ENCODE assay signal across 8 cellular contexts in the genomic region with DNA sequence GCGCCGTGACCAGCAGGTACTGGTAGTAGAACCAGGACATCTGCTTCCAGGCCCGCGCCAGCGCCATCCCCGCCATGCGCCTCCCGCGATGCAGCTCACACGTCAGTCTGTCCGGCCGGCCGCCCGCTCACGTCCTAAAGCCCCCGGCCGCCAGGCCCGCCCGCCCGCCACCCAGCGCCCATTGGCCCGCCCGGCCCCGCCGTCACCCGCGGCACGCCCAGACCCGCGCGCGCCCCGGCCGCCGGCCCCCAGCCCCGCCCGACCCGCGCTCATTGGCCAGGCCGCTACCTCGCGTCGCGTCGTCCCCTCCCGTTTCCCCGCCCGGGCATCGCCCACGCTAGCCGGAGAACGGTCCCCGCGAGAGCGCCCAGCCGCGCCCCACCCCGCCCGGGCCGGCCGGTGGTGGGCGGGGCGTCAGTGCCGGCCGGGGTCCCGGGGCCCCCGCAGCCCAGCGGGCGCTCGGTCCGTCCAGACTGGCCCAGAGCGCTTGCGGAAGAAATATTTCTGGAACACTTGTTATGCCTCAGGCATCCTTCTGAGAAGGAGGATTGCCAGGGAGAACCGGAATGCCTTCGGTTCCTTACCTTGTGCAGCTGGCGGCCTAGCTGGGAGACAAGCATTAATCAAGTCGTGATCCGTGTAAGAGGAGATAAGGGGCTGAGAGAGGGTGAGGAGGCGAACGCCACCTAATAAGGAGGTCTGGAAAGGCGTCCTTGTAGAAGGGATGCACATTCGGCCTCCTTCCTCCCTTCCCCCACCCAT. TPM values are rescaled to one million over a fixed set of nuclear protein-coding genes. Genes with fewer than 3 reads are reported as not detected.
DNase-seq lines count a peak whose midpoint lies in the region; ATAC-seq, FAIRE-seq and TF ChIP-seq lines count a peak whose summit lies in the region.

A gene with protein sequence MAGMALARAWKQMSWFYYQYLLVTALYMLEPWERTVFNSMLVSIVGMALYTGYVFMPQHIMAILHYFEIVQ (minus strand): TSS at position 109 of the 762 bp plus-strand sequence. CDS start 33 bp downstream, at position 76.

- peak within 1 kb of the TSS; percentile 39 for H3K27ac Mint-ChIP-seq in T-helper 17 cell

- peak within 1 kb of the TSS; percentile 94 for H3K27ac ChIP-seq in left ventricle myocardium inferior (replicated peaks)

- peak; percentile 55 for DNase-seq in NCI-H1694 (lab: John Stamatoyannopoulos, UW)
- peak; percentile 73 to 86 (median 83) for DNase-seq in T-helper 17 cell
- DNase-seq in amygdala (lab: John Stamatoyannopoulos, UW): peak; percentile 25 to 98 (median 89)
- peak; percentile 94 for DNase-seq in left ventricle myocardium inferior
- peak; percentile 63 for DNase-seq in pulmonary artery endothelial cell (ENCODE audit: low read depth, low spot score)
- DNase-seq in urothelium cell line (ENCODE audit: low spot score): peak; percentile 97

- H3K27me3 Mint-ChIP-seq in T-helper 17 cell: no peaks in the 10 kb centered on the region

- TF ChIP-seq CTCF in left ventricle myocardium inferior (IDR thresholded peaks at IDR 0.05; ENCODE audit: borderline replicate concordance): no peak

- H3K9me3 ChIP-seq in T-helper 17 cell (ENCODE audit: control insufficient read depth, low read length, poor library complexity, severe bottlenecking) (no peaks in the 10 kb centered on the region), left ventricle myocardium inferior (replicated peaks) (no peaks in the 10 kb centered on the region)

- intact Hi-C loops in left ventricle myocardium inferior (cut with micrococcal nuclease): no loop called here

- H3K36me3 Mint-ChIP-seq in T-helper 17 cell (ENCODE audit: low read depth): no peaks in the 10 kb centered on the region

- H3K4me1 ChIP-seq in left ventricle myocardium inferior: peaks cover 23% of the 10 kb centered on the region

- H3K4me3 Mint-ChIP-seq in T-helper 17 cell: peak within 1 kb of the TSS; percentile 93

- H3K4me1 Mint-ChIP-seq in T-helper 17 cell: peaks cover 12% of the 10 kb centered on the region

- ATAC-seq in GM18499 (IDR thresholded peaks at IDR 0.05; ENCODE audit: insufficient read depth, unreplicated experiment) (peak; percentile 59), HG02885 (IDR thresholded peaks at IDR 0.05; ENCODE audit: poor library complexity, unreplicated experiment) (peak; percentile 90), T-helper 17 cell (peak; percentile 97)

- H3K4me3 ChIP-seq in left ventricle myocardium inferior: peak within 1 kb of the TSS; percentile 80

- FAIRE-seq in urothelium cell line (lab: Jason Lieb, UNC): peak; percentile 70

- no peaks in the 10 kb centered on the region for H3K36me3 ChIP-seq in left ventricle myocardium inferior

- no peaks in the 10 kb centered on the region for H3K27me3 ChIP-seq in left ventricle myocardium inferior (ENCODE audit: low read depth)

RNA-seq across cellular contexts. Expression of the gene that starts here (rescaled TPM):
- total RNA-seq in T-helper 17 cell (1 to 10 TPM; 2.5 to 3.1 TPM), left ventricle myocardium inferior (13.5 TPM), pulmonary artery endothelial cell (19.3 and 23.0 TPM in 2 replicates)

Comparison
In these comparisons a context has a peak if more than half of its experiments do, and no peak if none do; other contexts are left out.
1. Peak in every context shown above with its lines: DNase-seq, ATAC-seq, H3K4me3 ChIP-seq and H3K27ac ChIP-seq.